Comparison of ENCODE assay signal across 10 cellular contexts in the genomic region with DNA sequence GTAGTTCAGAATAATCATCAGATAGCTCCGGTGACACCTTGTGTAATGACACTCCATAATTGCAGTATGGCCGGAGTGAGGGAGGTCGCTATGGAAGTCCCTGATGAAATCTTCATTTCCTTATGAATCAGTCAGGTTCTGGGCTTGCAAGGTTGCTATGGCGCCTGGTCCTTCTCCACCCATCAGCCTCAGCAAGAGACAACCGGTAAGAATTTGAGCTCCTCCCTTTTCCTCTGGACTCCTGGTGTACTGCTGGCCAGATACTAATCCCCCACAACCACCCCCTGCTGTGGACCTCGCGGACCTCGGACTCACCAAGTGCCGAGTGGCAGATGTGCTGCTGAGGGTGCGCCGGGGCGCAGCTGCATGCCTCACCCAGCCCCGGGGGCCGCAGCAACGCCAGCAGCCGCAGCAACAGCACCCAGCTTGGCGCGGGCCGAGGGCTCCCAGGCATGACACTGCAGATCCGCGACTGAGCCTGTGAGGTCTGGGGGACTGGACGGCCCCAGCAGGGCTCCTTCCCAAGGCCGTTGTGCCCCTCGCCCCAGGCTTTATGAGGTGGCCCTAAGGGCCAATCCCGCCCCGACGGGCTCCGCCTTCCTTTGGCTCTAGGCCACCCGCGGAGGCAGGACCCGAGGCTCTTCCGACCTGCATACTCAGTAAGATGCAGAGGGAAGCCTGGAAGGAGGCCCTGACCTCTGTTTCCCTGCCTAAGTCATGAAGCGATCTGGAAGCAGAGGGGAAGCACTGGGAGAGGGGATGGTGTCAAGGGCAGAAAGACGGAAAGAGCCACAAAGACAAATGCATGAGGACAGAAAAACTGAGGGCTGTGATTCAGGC. TPM values are rescaled to one million over a fixed set of nuclear protein-coding genes. Genes with fewer than 3 reads are reported as not detected.
DNase-seq lines count a peak whose midpoint lies in the region; ATAC-seq and TF ChIP-seq lines count a peak whose summit lies in the region.
"Had no signal": no experiment of that assay in that cellular context is flagged by ENCODE, and none has a peak within 500 bp of the region (broad histone marks: within the 10 kb centered on the region; RNA-seq: fewer than 3 reads in every experiment).

TIMP4 (minus strand) TSS at position 526 of the 840 bp plus-strand sequence; CDS start at position 454, 72 bp downstream.

- H3K36me3 ChIP-seq in hepatocyte (replicated peaks; ENCODE audit: insufficient read depth, low read depth): no peaks in the 10 kb centered on the region
- H3K36me3 ChIP-seq: HAP-1 had no signal

- no peaks in the 10 kb centered on the region for H3K27me3 Mint-ChIP-seq in WTC11 (ENCODE audit: low read depth)

- peak; percentile 69 for ATAC-seq in WTC11
- ATAC-seq in sciatic nerve: peak; percentile 86
- ATAC-seq in HG03521 (IDR thresholded peaks at IDR 0.05; ENCODE audit: unreplicated experiment): no peak

- in situ Hi-C loops in GM13976 (cut with MboI; ENCODE audit: low sequenced_read_pairs, unreplicated experiment): no loop called here

- H3K4me2 ChIP-seq in hepatocyte: peak within 1 kb of the TSS; percentile 77

- H3K27me3 ChIP-seq in hepatocyte: peaks cover 3% of the 10 kb centered on the region

- peak within 1 kb of the TSS; percentile 63 for H2AFZ ChIP-seq in hepatocyte

- POLR2A ChIA-PET in WTC11 (lab: Charles Lee): interaction anchor here (1.5 kb wide), 1 partner anchor 8 kb away, joined by 3 read pairs; no protein-coding TSS in a partner anchor

- CTCF ChIA-PET in WTC11 (lab: Charles Lee): interaction anchor here (0.8 to 2.6 kb wide), 5 partner anchors 17 to 383 kb away, joined by 3 to 15 read pairs (median 5); no protein-coding TSS in a partner anchor

- intact Hi-C loops in sciatic nerve (cut with DNase I): no loop called here

- peak; percentile 67 for DNase-seq in GM03348 (ENCODE audit: low spot score)
- peak; percentile 49 for DNase-seq in WTC11 (ENCODE audit: low spot score)
- DNase-seq in hepatocyte (ENCODE audit: low spot score): peak; percentile 72
- DNase-seq in sciatic nerve (ENCODE audit: low spot score): no peak
- no peak for DNase-seq in pons (ENCODE audit: low spot score)
- no peak for DNase-seq in GM13976 (ENCODE audit: low spot score)
- DNase-seq in T-helper 2 cell: no peak

- H3K79me2 ChIP-seq in hepatocyte: no peaks in the 10 kb centered on the region

- peaks cover 44% of the 10 kb centered on the region for H3K4me1 Mint-ChIP-seq in WTC11

- H3K4me1 ChIP-seq in hepatocyte (ENCODE audit: insufficient read depth): peaks cover 24% of the 10 kb centered on the region
- H3K4me1 ChIP-seq: HAP-1 had no signal

- H3K4me3 ChIP-seq in hepatocyte: peak within 1 kb of the TSS; percentile 10
- H3K4me3 ChIP-seq: HAP-1 had no signal

- 11% methylated on average over 34 of the region's 34 CpGs for WGBS in hepatocyte (ENCODE audit: low lambda C conversion rate, missing lambda C conversion rate)

- TF ChIP-seq CTCF in WTC11 (IDR thresholded peaks at IDR 0.05): no peak
- no peak for TF ChIP-seq CTCF in hepatocyte (IDR thresholded peaks at IDR 0.05; ENCODE audit: poor library complexity)
- TF ChIP-seq CTCF in GM13976 (IDR thresholded peaks at IDR 0.05; ENCODE audit: borderline replicate concordance, control extremely low read depth, extremely low read depth, insufficient read depth, missing control alignments): no peak

- peak within 1 kb of the TSS; percentile 53 for H3K27ac ChIP-seq in hepatocyte

- no peaks in the 10 kb centered on the region for H3K9me2 ChIP-seq in hepatocyte (replicated peaks; ENCODE audit: insufficient read depth)

- H3K4me3 Mint-ChIP-seq in WTC11: peak within 1 kb of the TSS; percentile 66

- peaks cover 8% of the 10 kb centered on the region; the same call in 1 of the 2 replicates for H3K36me3 Mint-ChIP-seq in WTC11

- no peaks in the 10 kb centered on the region for H3K9me3 Mint-ChIP-seq in WTC11

- no peaks in the 10 kb centered on the region for H4K20me1 ChIP-seq in hepatocyte (ENCODE audit: insufficient read depth, poor library complexity, severe bottlenecking)

- H3K27ac Mint-ChIP-seq in WTC11: peak within 1 kb of the TSS; percentile 92

- H3K9me3 ChIP-seq in hepatocyte (ENCODE audit: low read depth): no peaks in the 10 kb centered on the region
- H3K9me3 ChIP-seq: HAP-1 had no signal

TF ChIP-seq in WTC11, 78 proteins besides CTCF, POLR2A, EP300 and RAD21:
- no peak for TF ChIP-seq FOXJ3 (CRISPR knock-in tag; IDR thresholded peaks at IDR 0.05; ENCODE audit: borderline replicate concordance)
- 0 out of 2 replicates have a peak, but pooled peaks have one; percentile 34 for TF ChIP-seq SP1 (CRISPR knock-in tag; conservative IDR thresholded peaks at IDR 0.05)
- TF ChIP-seq ETV6 (CRISPR knock-in tag; IDR thresholded peaks at IDR 0.05): peak; percentile 19; the same call in 1 of the 2 replicates
- TF ChIP-seq FOXP1 (CRISPR knock-in tag; IDR thresholded peaks at IDR 0.05; ENCODE audit: borderline replicate concordance): 0 out of 2 replicates have a peak, but pooled peaks have one; percentile 51
- TF ChIP-seq PRRX2 (CRISPR knock-in tag; IDR thresholded peaks at IDR 0.05): no peak
- TF ChIP-seq ZNF423 (CRISPR knock-in tag; IDR thresholded peaks at IDR 0.05): peak; percentile 62
- TF ChIP-seq ARID4B (CRISPR knock-in tag; IDR thresholded peaks at IDR 0.05; ENCODE audit: borderline replicate concordance): 0 out of 2 replicates have a peak, but pooled peaks have one; percentile 27
- TF ChIP-seq ZNF121 (CRISPR knock-in tag; IDR thresholded peaks at IDR 0.05): no peak
TF ChIP-seq in WTC11: peak in this region for 5.

RNA-seq across cellular contexts. Expression of gene TIMP4, which starts in this region (rescaled TPM):
- 4.1 to 11.8 TPM (median 4.8 TPM) in 3 replicates for total RNA-seq in WTC11 (2021)
- total RNA-seq in hepatocyte: 4.7 and 5.5 TPM in 2 replicates
- polyA plus RNA-seq in hepatocyte: 4.7 and 5.4 TPM in 2 replicates
- total RNA-seq in sciatic nerve: 13.2 TPM
- total RNA-seq: activated CD8-positive, alpha-beta memory T cell treated with anti-CD3 and anti-CD28 coated beads for 36 hours had no signal

Comparison
In these comparisons a context has a peak if more than half of its experiments do, and no peak if none do; other contexts are left out.
1. DNase-seq: peak in GM03348 (single experiment), WTC11 (single experiment) and hepatocyte (single experiment); none in sciatic nerve (single experiment), pons (single experiment), GM13976 (single experiment) and T-helper 2 cell (0 of 5).